In genomic region chr20:31949877-31950646, GRCh38 we compare ENCODE assay signal across 11 cellular contexts. TPM values are rescaled to one million over a fixed set of nuclear protein-coding genes. Genes with fewer than 3 reads are reported as not detected.
DNase-seq lines count a peak whose midpoint lies in the region; ATAC-seq and TF ChIP-seq lines count a peak whose summit lies in the region.
"Had no signal": no experiment of that assay in that cellular context is flagged by ENCODE, and none has a peak within 500 bp of the region (broad histone marks: within the 10 kb centered on the region; RNA-seq: fewer than 3 reads in every experiment).

No MANE protein-coding gene starts in this region.

- peaks cover 2 to 5% of the 10 kb centered on the region in 2 donors for H3K27me3 Mint-ChIP-seq in CD8-positive, alpha-beta memory T cell
- peaks cover 5 to 10% of the 10 kb centered on the region in 2 donors for H3K27me3 Mint-ChIP-seq in natural killer cell (ENCODE audit: low read depth in 2 of 2)

- H4K20me1 ChIP-seq in KMS-11 (ENCODE audit: insufficient read depth) = no peaks in the 10 kb centered on the region

- peaks cover 2% of the 10 kb centered on the region for H3K27me3 ChIP-seq in CD8-positive, alpha-beta memory T cell (ENCODE audit: insufficient read depth, low read length, poor library complexity, severe bottlenecking)
- peaks cover 9% of the 10 kb centered on the region; the same call in 1 of the 2 replicates for H3K27me3 ChIP-seq in KMS-11 (ENCODE audit: insufficient read depth, low read depth)
- H3K27me3 ChIP-seq in adipocyte (replicated peaks; ENCODE audit: control insufficient read depth, insufficient read depth, low read length) = peaks cover 11% of the 10 kb centered on the region
- peaks cover 0 to 4% of the 10 kb centered on the region in 2 donors for H3K27me3 ChIP-seq in left lung

- CTCF ChIA-PET in CD8-positive, alpha-beta memory T cell (lab: Charles Lee) = interaction anchor here (1.1 to 4.3 kb wide), 3 partner anchors 9 to 103 kb away, joined by 3 to 43 read pairs (median 7); no protein-coding TSS in a partner anchor

- no peak overlapping the region for H3K27ac ChIP-seq in CD8-positive, alpha-beta memory T cell (ENCODE audit: low read depth, low read length)
- H3K27ac ChIP-seq in KMS-11 (no peak overlapping the region), left lung (no peak overlapping the region)

- peaks cover 21% of the 10 kb centered on the region for H3K79me2 ChIP-seq in KMS-11 (ENCODE audit: insufficient read depth, low read depth)

- no peak for DNase-seq in CD8-positive, alpha-beta memory T cell
- no peak for DNase-seq in adipocyte (ENCODE audit: low read depth)
- no peak for DNase-seq in natural killer cell
- DNase-seq in AML-193 (lab: John Stamatoyannopoulos, UW) = no peak
- DNase-seq in NCI-H1417 treated with DMSO at 0.1 percent for 48 hours (lab: John Stamatoyannopoulos, UW) = no peak
- no peak for DNase-seq in left lung
- DNase-seq: KG1, NCI-H748 treated with DMSO at 0.1 percent for 48 hours had no signal

- peak overlapping the region; percentile 37 to 99 (median 98) for H3K4me3 Mint-ChIP-seq in CD8-positive, alpha-beta memory T cell
- H3K4me3 Mint-ChIP-seq in natural killer cell = peak overlapping the region; percentile 99

- peaks cover 30 to 38% (median 36%) of the 10 kb centered on the region in 3 donors for H3K4me1 Mint-ChIP-seq in CD8-positive, alpha-beta memory T cell
- peaks cover 35% of the 10 kb centered on the region in 2 donors for H3K4me1 Mint-ChIP-seq in natural killer cell

- intact Hi-C loops in natural killer cell (cut with micrococcal nuclease) = no loop called here
- intact Hi-C loops in left lung (cut with DNase I) = loop anchor here in 1 of 2 donors (5.0 kb wide), 1 partner anchor 98 kb away; no protein-coding TSS in a partner anchor

- peaks cover 34% of the 10 kb centered on the region for H3K36me3 ChIP-seq in CD8-positive, alpha-beta memory T cell (ENCODE audit: insufficient read depth, low read length)
- peaks cover 18% of the 10 kb centered on the region; the same call in 1 of the 2 replicates for H3K36me3 ChIP-seq in KMS-11 (ENCODE audit: insufficient read depth)
- peaks cover 40% of the 10 kb centered on the region for H3K36me3 ChIP-seq in adipocyte (ENCODE audit: control insufficient read depth, insufficient read depth, low read length, severe bottlenecking)
- H3K36me3 ChIP-seq in left lung = peaks cover 0 to 46% of the 10 kb centered on the region in 2 donors

- POLR2A ChIA-PET in CD8-positive, alpha-beta memory T cell (lab: Charles Lee) = no interaction called here

- ATAC-seq in natural killer cell = no peak
- no peak for ATAC-seq in GM21381 (IDR thresholded peaks at IDR 0.05; ENCODE audit: unreplicated experiment)
- ATAC-seq in left lung = no peak

- peaks cover 12 to 57% (median 16%) of the 10 kb centered on the region in 3 donors for H3K36me3 Mint-ChIP-seq in CD8-positive, alpha-beta memory T cell
- peaks cover 9% of the 10 kb centered on the region for H3K36me3 Mint-ChIP-seq in natural killer cell

- no peaks in the 10 kb centered on the region for H3K9me3 Mint-ChIP-seq in CD8-positive, alpha-beta memory T cell
- H3K9me3 Mint-ChIP-seq in natural killer cell = no peaks in the 10 kb centered on the region

- H3K9me3 ChIP-seq in CD8-positive, alpha-beta memory T cell (ENCODE audit: low read length) = no peaks in the 10 kb centered on the region
- H3K9me3 ChIP-seq in adipocyte (ENCODE audit: control insufficient read depth, low read length) (no peaks in the 10 kb centered on the region), left lung (no peaks in the 10 kb centered on the region)

- TF ChIP-seq CTCF in KMS-11 (conservative IDR thresholded peaks at IDR 0.05; ENCODE audit: low read depth, low read length) (no peak), natural killer cell (IDR thresholded peaks at IDR 0.05) (no peak), left lung (IDR thresholded peaks at IDR 0.05) (no peak)

- peak overlapping the region; percentile 96 for H3K4me2 ChIP-seq in KMS-11

- H3K4me3 ChIP-seq in CD8-positive, alpha-beta memory T cell (ENCODE audit: low read length) = no peak overlapping the region
- H3K4me3 ChIP-seq in KMS-11 (IDR thresholded peaks at IDR 0.05; ENCODE audit: insufficient read depth, low read depth, low read length) (no peak overlapping the region), adipocyte (ENCODE audit: low read length) (no peak overlapping the region), left lung (peak overlapping the region in 1 of 2 donors; percentile 94)

- H3K9ac ChIP-seq in KMS-11 (no peak overlapping the region), adipocyte (ENCODE audit: low read length) (peak overlapping the region; percentile 97)

- H3K4me1 ChIP-seq in CD8-positive, alpha-beta memory T cell (ENCODE audit: insufficient read depth, low read length) = peaks cover 21% of the 10 kb centered on the region
- H3K4me1 ChIP-seq in KMS-11 (ENCODE audit: low read depth, poor library complexity, severe bottlenecking) (peaks cover 6% of the 10 kb centered on the region), adipocyte (ENCODE audit: control insufficient read depth, insufficient read depth, low read length) (peaks cover 14% of the 10 kb centered on the region), left lung (peaks cover 8 to 19% of the 10 kb centered on the region in 2 donors)

- H2AFZ ChIP-seq in KMS-11 (ENCODE audit: low read depth) = no peak overlapping the region

- H3K27ac Mint-ChIP-seq in CD8-positive, alpha-beta memory T cell = peak overlapping the region in 2 of 8 donors; percentile 24 to 62
- H3K27ac Mint-ChIP-seq in natural killer cell = no peak overlapping the region

RNA-seq across cellular contexts. Expression of gene PDRG1, which starts 1.8 kb away (rescaled TPM):
- 10 to 100 TPM; 23.9 TPM for total RNA-seq in CD8-positive, alpha-beta memory T cell
- polyA plus RNA-seq in CD8-positive, alpha-beta memory T cell = 22.4 TPM
- total RNA-seq in natural killer cell = 10 to 100 TPM in 2 of 3 donors, 1 to 10 TPM in 1; 9.0 to 12.8 (median 10.4) TPM
- total RNA-seq in left lung = 10 to 100 TPM in 1 of 2 donors, 1 to 10 TPM in 1; 9.1 to 10.5 TPM

RNA-seq across cellular contexts. Expression of gene XKR7, which starts 17.9 kb away (rescaled TPM):
- not detected for total RNA-seq in CD8-positive, alpha-beta memory T cell
- polyA plus RNA-seq in CD8-positive, alpha-beta memory T cell = 0.02 TPM
- total RNA-seq in natural killer cell = not detected
- total RNA-seq in left lung = under 1 TPM in 1 of 2 donors, not detected in 1; 0.05 TPM
- total RNA-seq: bronchial epithelial cell had no signal
